In genomic region chr1:10612446-10613160, GRCh38 we compare ENCODE assay signal across 14 cellular contexts.
DNase-seq lines count a peak whose midpoint lies in the region; TF ChIP-seq lines count a peak whose summit lies in the region.
"Had no signal": no experiment of that assay in that cellular context is flagged by ENCODE, and none has a peak within 500 bp of the region (broad histone marks: within the 10 kb centered on the region; RNA-seq: fewer than 3 reads in every experiment).

No MANE protein-coding gene starts in this region.

- peak; percentile 25 for DNase-seq in activated CD8-positive, alpha-beta memory T cell treated with anti-CD3 and anti-CD28 coated beads, Interleukin-2, amount 50 U/mL, for 48 hours
- no peak for DNase-seq in activated CD8-positive, alpha-beta memory T cell treated with anti-CD3 and anti-CD28 coated beads, Interleukin-2, amount 50 U/mL, for 4 hours
- DNase-seq in coronary artery (ENCODE audit: low spot score) (peak; percentile 49), islet precursor cell (peak; percentile 45), thyroid gland (peak; percentile 43 to 50), HuH-7.5 (ENCODE audit: low spot score) (no peak), UCSD-AML1 (lab: John Stamatoyannopoulos, UW; ENCODE audit: unreplicated experiment) (no peak)
- no peak for DNase-seq in activated CD4-positive, alpha-beta T cell treated with anti-CD3 and anti-CD28 coated beads for 4 hours
- DNase-seq: 8988T, COR-L47, NCI-H146, NCI-H2107, NCI-H69, PC-9 had no signal

- 64 to 65% methylated on average over 10 to 12 of the region's 12 CpGs for WGBS in thyroid gland, 2 donors

- intact Hi-C loops in thyroid gland (cut with DNase I) = no loop called here

- no peak for TF ChIP-seq CTCF in coronary artery (IDR thresholded peaks at IDR 0.05)
- no peak for TF ChIP-seq CTCF in thyroid gland (IDR thresholded peaks at IDR 0.05)

- H3K4me3 ChIP-seq in coronary artery (no peak overlapping the region), thyroid gland (replicated peaks in 1 of 3) (no peak overlapping the region)
- H3K4me3 ChIP-seq: PC-9 had no signal

- no peaks in the 10 kb centered on the region for H3K27me3 ChIP-seq in thyroid gland

- peaks cover 19 to 37% of the 10 kb centered on the region in 2 donors for H3K4me1 ChIP-seq in thyroid gland

- no peaks in the 10 kb centered on the region for H3K9me3 ChIP-seq in thyroid gland

- no peak for TF ChIP-seq POLR2A in thyroid gland (IDR thresholded peaks at IDR 0.05)

- H3K36me3 ChIP-seq in thyroid gland = no peaks in the 10 kb centered on the region

- no peak overlapping the region for H3K27ac ChIP-seq in coronary artery
- peak overlapping the region in 1 of 3 donors; percentile 5 for H3K27ac ChIP-seq in thyroid gland
- H3K27ac ChIP-seq: PC-9 had no signal

Comparison
In these comparisons a context has a peak if more than half of its experiments do, and no peak if none do; other contexts are left out.
1. DNase-seq: peak in activated CD8-positive, alpha-beta memory T cell treated with anti-CD3 and anti-CD28 coated beads, Interleukin-2, amount 50 U/mL, for 48 hours (single experiment), coronary artery (single experiment), islet precursor cell (single experiment) and thyroid gland (2 of 2); none in activated CD8-positive, alpha-beta memory T cell treated with anti-CD3 and anti-CD28 coated beads, Interleukin-2, amount 50 U/mL, for 4 hours (single experiment), HuH-7.5 (single experiment), UCSD-AML1 (single experiment) and activated CD4-positive, alpha-beta T cell treated with anti-CD3 and anti-CD28 coated beads for 4 hours (0 of 2).